Comparison of ENCODE assay signal across 13 cellular contexts in genomic region chrX:109624641-109625311, GRCh38. TPM values are rescaled to one million over a fixed set of nuclear protein-coding genes. Genes with fewer than 3 reads are reported as not detected.
A peak's percentile ranks its signal among the peaks of the same experiment; 100 is the strongest.
DNase-seq lines count a peak whose midpoint lies in the region; ATAC-seq and TF ChIP-seq lines count a peak whose summit lies in the region.
"Had no signal": no experiment of that assay in that cellular context is flagged by ENCODE, and none has a peak within 500 bp of the region (broad histone marks: within the 10 kb centered on the region; RNA-seq: fewer than 3 reads in every experiment).

A gene with protein sequence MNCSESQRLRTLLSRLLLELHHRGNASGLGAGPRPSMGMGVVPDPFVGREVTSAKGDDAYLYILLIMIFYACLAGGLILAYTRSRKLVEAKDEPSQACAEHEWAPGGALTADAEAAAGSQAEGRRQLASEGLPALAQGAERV (minus strand): TSS chrX:109625172. CDS start chrX:109625020, 152 bp downstream.

- peaks cover 5% of the 10 kb centered on the region; the same call in 1 of the 2 replicates for H3K36me3 Mint-ChIP-seq in HFFc6 (ENCODE audit: low read depth)

- H3K9me3 Mint-ChIP-seq in HFFc6 = no peaks in the 10 kb centered on the region
- H3K9me3 Mint-ChIP-seq: activated T-helper 1 cell treated with anti-CD3 and anti-CD28 coated beads, Interleukin-12 subunit alpha, Interleukin-12 subunit beta, Interleukin-2, Interleukin-4 antibody, amounts not matched to agents 30 ng/mL and 10 ng/mL and 1 ng/mL, durations not matched to agents 14 hours and 24 hours and 36 hours had no signal

- WGBS in ovary, 3 donors = 36 to 60% (median 48%) methylated on average over 50 to 67 of the region's 67 CpGs

- H3K27ac ChIP-seq in ascending aorta = no peak within 1 kb of the TSS
- H3K27ac ChIP-seq in right atrium auricular region = no peak within 1 kb of the TSS
- no peak within 1 kb of the TSS for H3K27ac ChIP-seq in ovary
- H3K27ac ChIP-seq: RWPE1 had no signal

- no peaks in the 10 kb centered on the region for H3K4me1 ChIP-seq in ascending aorta
- no peaks in the 10 kb centered on the region for H3K4me1 ChIP-seq in right atrium auricular region
- no peaks in the 10 kb centered on the region for H3K4me1 ChIP-seq in ovary (ENCODE audit: insufficient read depth)
- H3K4me1 ChIP-seq: HAP-1 had no signal

- ATAC-seq in HG03354 (IDR thresholded peaks at IDR 0.05; ENCODE audit: poor library complexity, severe bottlenecking, unreplicated experiment) = no peak
- ATAC-seq in HG02763 (IDR thresholded peaks at IDR 0.05; ENCODE audit: unreplicated experiment) = no peak

- TF ChIP-seq EP300 in ovary (IDR thresholded peaks at IDR 0.05) = no peak

- H3K9me3 ChIP-seq in ascending aorta = no peaks in the 10 kb centered on the region
- H3K9me3 ChIP-seq in right atrium auricular region = no peaks in the 10 kb centered on the region
- no peaks in the 10 kb centered on the region for H3K9me3 ChIP-seq in ovary
- H3K9me3 ChIP-seq: HAP-1 had no signal

- H3K4me3 ChIP-seq in ascending aorta (peak within 1 kb of the TSS; percentile 21 to 56), right atrium auricular region (peak within 1 kb of the TSS; percentile 11 to 38), ovary (peak within 1 kb of the TSS; percentile 6)
- H3K4me3 ChIP-seq: HAP-1 had no signal

- H3K27me3 ChIP-seq in ascending aorta (no peaks in the 10 kb centered on the region), right atrium auricular region (no peaks in the 10 kb centered on the region), ovary (no peaks in the 10 kb centered on the region)

- TF ChIP-seq CTCF in ascending aorta (IDR thresholded peaks at IDR 0.05) = no peak
- TF ChIP-seq CTCF in right atrium auricular region (IDR thresholded peaks at IDR 0.05) = no peak
- TF ChIP-seq CTCF in ovary (IDR thresholded peaks at IDR 0.05) = no peak
- TF ChIP-seq CTCF in HFFc6 (IDR thresholded peaks at IDR 0.05) = no peak

- H3K4me1 Mint-ChIP-seq in HFFc6 (ENCODE audit: low read depth) = peaks cover 5% of the 10 kb centered on the region; the same call in 1 of the 2 replicates

- TF ChIP-seq POLR2A in ovary (IDR thresholded peaks at IDR 0.05) = no peak

- no peaks in the 10 kb centered on the region for H3K27me3 Mint-ChIP-seq in HFFc6 (ENCODE audit: insufficient read depth)

- intact Hi-C loops in ascending aorta (cut with DNase I) = no loop called here
- intact Hi-C loops in ovary (cut with DNase I) = loop anchor here in 1 of 4 donors (10.0 kb wide), 1 partner anchor 140 kb away; the partner anchor contains the start of gene GUCY2F

- H3K36me3 ChIP-seq in ascending aorta = no peaks in the 10 kb centered on the region
- no peaks in the 10 kb centered on the region for H3K36me3 ChIP-seq in right atrium auricular region
- no peaks in the 10 kb centered on the region for H3K36me3 ChIP-seq in ovary
- H3K36me3 ChIP-seq: HAP-1 had no signal

- no peak within 1 kb of the TSS for H3K27ac Mint-ChIP-seq in HFFc6
- H3K27ac Mint-ChIP-seq: activated T-helper 1 cell treated with anti-CD3 and anti-CD28 coated beads, Interleukin-12 subunit alpha, Interleukin-12 subunit beta, Interleukin-2, Interleukin-4 antibody, amounts not matched to agents 30 ng/mL and 10 ng/mL and 1 ng/mL, durations not matched to agents 14 hours and 24 hours and 36 hours had no signal

- peak; percentile 12 for DNase-seq in CD1c-positive myeloid dendritic cell (ENCODE audit: extremely low spot score)
- DNase-seq in ascending aorta (ENCODE audit: low spot score in 2 of 2) = no peak
- no peak for DNase-seq in right atrium auricular region (ENCODE audit: low spot score)
- DNase-seq in ovary = peak in 4 of 5 donors; percentile 15 to 42 (median 26)
- DNase-seq in NAMALWA (ENCODE audit: low spot score) = no peak
- no peak for DNase-seq in HFFc6
- DNase-seq: NCI-H2171 treated with DMSO at 0.1 percent for 48 hours; stimulated activated naive CD4-positive, alpha-beta T cell had no signal

- H3K4me3 Mint-ChIP-seq in HFFc6 = no peak within 1 kb of the TSS
- H3K4me3 Mint-ChIP-seq: activated T-helper 1 cell treated with anti-CD3 and anti-CD28 coated beads, Interleukin-12 subunit alpha, Interleukin-12 subunit beta, Interleukin-2, Interleukin-4 antibody, amounts not matched to agents 30 ng/mL and 10 ng/mL and 1 ng/mL, durations not matched to agents 14 hours and 24 hours and 36 hours had no signal

RNA-seq across cellular contexts. Expression of the gene that starts here (rescaled TPM):
- total RNA-seq in ascending aorta = not detected
- total RNA-seq in right atrium auricular region = under 1 TPM in 1 of 2 donors, not detected in 1; 0.63 TPM
- total RNA-seq in ovary = 1 to 10 TPM in 2 of 7 donors, under 1 TPM in 4, not detected in 1; 0.30 to 1.4 (median 0.67) TPM
- polyA plus RNA-seq in ovary = under 1 TPM; 0.62 to 0.64 TPM
- under 1 TPM; 0.28 to 0.57 (median 0.37) TPM for total RNA-seq in HFFc6 (2021; fragmentation: NEBNext Ultra II Directional; extraction: Animal tissue kit (Norgen Biotek cat#: 25700))

Comparison
In these comparisons a context has a peak if more than half of its experiments do, and no peak if none do; other contexts are left out.
1. DNase-seq: peak in CD1c-positive myeloid dendritic cell (single experiment) and ovary (4 of 5); none in ascending aorta (0 of 2), right atrium auricular region (single experiment), NAMALWA (single experiment) and HFFc6 (single experiment).
2. Peak in every context shown above with its lines, with median percentiles within 50 percentile points of each other: H3K4me3 ChIP-seq.